Comparison of ENCODE assay signal across 10 cellular contexts in genomic region chr16:65071371-65072311, GRCh38. TPM values are rescaled to one million over a fixed set of nuclear protein-coding genes. Genes with fewer than 3 reads are reported as not detected.
DNase-seq lines count a peak whose midpoint lies in the region; ATAC-seq and TF ChIP-seq lines count a peak whose summit lies in the region.
"Had no signal": no experiment of that assay in that cellular context is flagged by ENCODE, and none has a peak within 500 bp of the region (broad histone marks: within the 10 kb centered on the region; RNA-seq: fewer than 3 reads in every experiment).

No MANE protein-coding gene starts in this region.

- H3K4me3 ChIP-seq in SK-N-SH (ENCODE audit: low read depth in 2 of 2, low read length in 1 of 2) (0 out of 4 replicates have a peak overlapping the region, but pooled peaks of 1 of the 2 experiments have one; percentile 3), neuronal stem cell (ENCODE audit: low read length in 2 of 2) (no peak overlapping the region), aorta (ENCODE audit: low read length in 2 of 2) (peak overlapping the region; percentile 18 to 47)
- H3K4me3 ChIP-seq: HAP-1 had no signal

- H2BK5ac ChIP-seq in neuronal stem cell (ENCODE audit: low read length): no peak overlapping the region

- H3K4me1 ChIP-seq in SK-N-SH (ENCODE audit: control insufficient read depth in 1 of 2, insufficient read depth in 2 of 2, low read depth in 1 of 2, low read length in 1 of 2) (peaks cover 4 to 29% of the 10 kb centered on the region in 2 experiments), neuronal stem cell (ENCODE audit: control insufficient read depth in 2 of 2, insufficient read depth in 1 of 2, low read depth in 1 of 2, low read length in 2 of 2) (peaks cover 0 to 35% of the 10 kb centered on the region in 2 donors), aorta (ENCODE audit: control insufficient read depth in 1 of 2, insufficient read depth in 2 of 2, low read length in 2 of 2) (peaks cover 9 to 10% of the 10 kb centered on the region in 2 donors)
- H3K4me1 ChIP-seq: HAP-1 had no signal

- no peak overlapping the region for H3K4ac ChIP-seq in neuronal stem cell (ENCODE audit: low read length)

- ATAC-seq in SK-N-SH treated with all-trans-retinoic acid at 6 μM for 48 hours: no peak; the same call in 2 of the 3 replicates
- ATAC-seq in aorta (ENCODE audit: low FRiP score): peak; percentile 73
- no peak for ATAC-seq in HG02571 (IDR thresholded peaks at IDR 0.05; ENCODE audit: unreplicated experiment)

- POLR2A ChIA-PET in SK-N-SH (lab: Yijun Ruan, JAX): no interaction called here

- no peak overlapping the region for H3K18ac ChIP-seq in neuronal stem cell (ENCODE audit: low read length)

- H2AK5ac ChIP-seq in neuronal stem cell (ENCODE audit: low read depth, low read length): no peak overlapping the region

- no peak for TF ChIP-seq EP300 in SK-N-SH (IDR thresholded peaks at IDR 0.05; ENCODE audit: borderline replicate concordance in 1 of 2, low read depth in 1 of 2, low read length in 1 of 2)

- H3K9me3 ChIP-seq in SK-N-SH: no peaks in the 10 kb centered on the region
- no peaks in the 10 kb centered on the region for H3K9me3 ChIP-seq in neuronal stem cell (replicated peaks in 1 of 2; ENCODE audit: control insufficient read depth in 2 of 2, insufficient read depth in 1 of 2, low read depth in 1 of 2, low read length in 2 of 2)
- no peaks in the 10 kb centered on the region for H3K9me3 ChIP-seq in aorta (ENCODE audit: control insufficient read depth, low read length)
- H3K9me3 ChIP-seq: HAP-1 had no signal

- peaks cover 84% of the 10 kb centered on the region for H4K20me1 ChIP-seq in SK-N-SH (ENCODE audit: insufficient read depth)

- no peak for TF ChIP-seq CTCF in SK-N-SH (IDR thresholded peaks at IDR 0.05)

- H3K4me2 ChIP-seq in SK-N-SH (peak overlapping the region; percentile 51), neuronal stem cell (ENCODE audit: insufficient read depth, low read length, poor library complexity, severe bottlenecking) (no peak overlapping the region)

- H4K91ac ChIP-seq in neuronal stem cell (ENCODE audit: low read depth, low read length, poor library complexity): no peak overlapping the region

- H2BK120ac ChIP-seq in neuronal stem cell (ENCODE audit: low read depth, low read length): no peak overlapping the region

- H3K27ac ChIP-seq in SK-N-SH (ENCODE audit: low read depth in 2 of 2, low read length in 1 of 2): peak overlapping the region in 1 of 2 experiments; percentile 95; a peak in 2 of 4 replicates
- H3K27ac ChIP-seq in neuronal stem cell (replicated peaks; ENCODE audit: low read length): peak overlapping the region; percentile 38
- H3K27ac ChIP-seq in aorta (ENCODE audit: low read depth in 1 of 2, low read length in 2 of 2): peak overlapping the region; percentile 38 to 87

- H4K8ac ChIP-seq in neuronal stem cell (ENCODE audit: low read depth, low read length): no peak overlapping the region

- H2AFZ ChIP-seq in SK-N-SH (ENCODE audit: low read depth) (no peak overlapping the region), neuronal stem cell (ENCODE audit: low read length) (no peak overlapping the region)

- no peak for DNase-seq in SK-N-SH
- DNase-seq in globus pallidus (ENCODE audit: low spot score): peak; percentile 91
- DNase-seq in neuronal stem cell (ENCODE audit: low spot score): no peak
- DNase-seq in aorta: peak; percentile 52 to 77
- no peak for DNase-seq in NCI-H2081 treated with DMSO at 0.1 percent for 48 hours (lab: John Stamatoyannopoulos, UW)
- no peak for DNase-seq in DMS53 treated with DMSO at 0.1 percent for 48 hours (lab: John Stamatoyannopoulos, UW; ENCODE audit: unreplicated experiment)
- DNase-seq: KBM-7 had no signal

- peaks cover 98% of the 10 kb centered on the region for H3K79me2 ChIP-seq in SK-N-SH (ENCODE audit: insufficient read depth)

- CTCF ChIA-PET in SK-N-SH (lab: Yijun Ruan, JAX): no interaction called here

- H3K36me3 ChIP-seq in SK-N-SH (replicated peaks in 1 of 2; ENCODE audit: control insufficient read depth in 1 of 2, insufficient read depth in 2 of 2, low read length in 1 of 2) (peaks cover 7 to 20% of the 10 kb centered on the region in 2 experiments), neuronal stem cell (replicated peaks in 1 of 2; ENCODE audit: control insufficient read depth in 2 of 2, insufficient read depth in 2 of 2, low read length in 2 of 2) (peaks cover 0 to 7% of the 10 kb centered on the region in 2 donors), aorta (ENCODE audit: control insufficient read depth in 1 of 2, insufficient read depth in 2 of 2, low read length in 1 of 2) (no peaks in the 10 kb centered on the region)
- H3K36me3 ChIP-seq: HAP-1 had no signal

- H3K27me3 ChIP-seq in SK-N-SH (ENCODE audit: insufficient read depth) (no peaks in the 10 kb centered on the region), neuronal stem cell (ENCODE audit: control insufficient read depth in 3 of 3, insufficient read depth in 3 of 3, low read depth in 1 of 3, low read length in 3 of 3) (no peaks in the 10 kb centered on the region), aorta (ENCODE audit: control insufficient read depth in 1 of 2, insufficient read depth in 2 of 2, low read length in 1 of 2) (no peaks in the 10 kb centered on the region)

- H3K9ac ChIP-seq in SK-N-SH: peak overlapping the region; percentile 42; the same call in 1 of the 2 replicates
- no peak overlapping the region for H3K9ac ChIP-seq in neuronal stem cell (ENCODE audit: low read depth, low read length, poor library complexity)

- H3K23ac ChIP-seq in neuronal stem cell (ENCODE audit: low read depth, low read length, poor library complexity): no peak overlapping the region

- 89% methylated on average over 25 of the region's 26 CpGs for WGBS in SK-N-SH (ENCODE audit: low lambda C conversion rate)
- WGBS in neuronal stem cell (ENCODE audit: extremely low coverage in 2 of 2, insufficient read length in 2 of 2, insufficient replicate concordance in 1 of 2), 2 donors: no CpG with 5 or more reads among the region's 26 CpGs
- 7 to 9% methylated on average over 25 to 26 of the region's 26 CpGs for WGBS in aorta, 2 donors

- no peak overlapping the region for H3K14ac ChIP-seq in neuronal stem cell (ENCODE audit: low read length)

- peaks cover 41% of the 10 kb centered on the region for H3F3A ChIP-seq in SK-N-SH (replicated peaks; ENCODE audit: insufficient read depth)

- H3K9me2 ChIP-seq in SK-N-SH: no peaks in the 10 kb centered on the region

- H2BK12ac ChIP-seq in neuronal stem cell (ENCODE audit: low read length): no peak overlapping the region

- H2BK15ac ChIP-seq in neuronal stem cell (ENCODE audit: low read length): no peak overlapping the region

- intact Hi-C loops in aorta (cut with DNase I): loop anchor here in 1 of 2 donors (5.0 kb wide), 1 partner anchor 46 kb away; no protein-coding TSS in a partner anchor

- H3K79me1 ChIP-seq in neuronal stem cell (ENCODE audit: low read depth, low read length): peaks cover 6% of the 10 kb centered on the region

- no peak for TF ChIP-seq RAD21 in SK-N-SH (IDR thresholded peaks at IDR 0.05; ENCODE audit: low read length)

TF ChIP-seq in SK-N-SH, 30 proteins besides CTCF, POLR2A, EP300 and RAD21:
- no peak for TF ChIP-seq IRF3 (IDR thresholded peaks at IDR 0.05; ENCODE audit: low read depth, low read length)
- no peak for TF ChIP-seq TEAD4 (IDR thresholded peaks at IDR 0.05; ENCODE audit: borderline replicate concordance, insufficient read depth)
- TF ChIP-seq SMC3 (IDR thresholded peaks at IDR 0.05; ENCODE audit: low read depth, low read length): no peak
TF ChIP-seq in SK-N-SH: peak in this region for 0.

TF ChIP-seq in SK-N-SH treated with all-trans-retinoic acid at 6 μM for 48 hours, 23 proteins besides CTCF, POLR2A, EP300 and RAD21 (continues in another document):
- TF ChIP-seq SNAI2 (CRISPR knock-in tag; IDR thresholded peaks at IDR 0.05) (no peak), GLIS3 (CRISPR knock-in tag; IDR thresholded peaks at IDR 0.05) (no peak), ZNF565 (CRISPR knock-in tag; conservative IDR thresholded peaks at IDR 0.05; ENCODE audit: low read depth) (no peak), BACH2 (CRISPR knock-in tag; IDR thresholded peaks at IDR 0.05; ENCODE audit: borderline replicate concordance) (no peak), TSHZ2 (CRISPR knock-in tag; IDR thresholded peaks at IDR 0.05) (no peak), OSR1 (CRISPR knock-in tag; IDR thresholded peaks at IDR 0.05) (no peak)

RNA-seq across cellular contexts. Expression of gene CDH11, which starts 50.2 kb away (rescaled TPM):
- polyA plus RNA-seq in SK-N-SH (2012; rRNA removed): 269 and 278 TPM in 2 replicates
- 135 and 215 TPM in 2 replicates for polyA plus RNA-seq in SK-N-SH (2012; cell fraction: cytosol; rRNA removed)
- 219 and 308 TPM in 2 replicates for polyA plus RNA-seq in SK-N-SH (2012; cell fraction: nucleus; rRNA removed)
- polyA plus RNA-seq in neuronal stem cell (2013, experiment 1 of 2): 147 TPM
- polyA plus RNA-seq in neuronal stem cell (2013, experiment 2 of 2): 149 TPM
- 100 to 1,000 TPM in 1 of 2 donors, 10 to 100 TPM in 1; 86.3 to 182 TPM for total RNA-seq in aorta
- polyA plus RNA-seq in aorta: 10 to 100 TPM; 11.9 to 17.5 TPM

Comparison
In these comparisons a context has a peak if more than half of its experiments do, and no peak if none do; other contexts are left out.
1. DNase-seq: peak in globus pallidus (single experiment) and aorta (2 of 2); none in SK-N-SH (single experiment), neuronal stem cell (single experiment), NCI-H2081 treated with DMSO at 0.1 percent for 48 hours (single experiment) and DMS53 treated with DMSO at 0.1 percent for 48 hours (single experiment).
2. H3K4me3 ChIP-seq: peak in aorta (2 of 2); none in neuronal stem cell (0 of 2).
3. RNA of gene CDH11, which starts 50.2 kb away (polyA plus RNA-seq): 135 to 308 TPM in SK-N-SH; 11.9 to 17.5 TPM in aorta; every median in the first group is over 4 times any median in the second.